Comparison of ENCODE assay signal across 1 cellular context in genomic region chr13:39385621-39386231, GRCh38.
TF ChIP-seq lines count a peak whose summit lies in the region.

No MANE protein-coding gene starts in this region.

TF ChIP-seq in HEK293, 187 proteins besides CTCF, POLR2A, EP300 and RAD21 (continued from another document and continues in another):
- TF ChIP-seq ZBTB26 (tag by site-specific recombination; optimal IDR thresholded peaks at IDR 0.05): no peak
- no peak for TF ChIP-seq ZNF548 (tag by site-specific recombination; IDR thresholded peaks at IDR 0.05)
- no peak for TF ChIP-seq ZFHX2 (tag by site-specific recombination; conservative IDR thresholded peaks at IDR 0.05)
- no peak for TF ChIP-seq ZNF404 (tag by site-specific recombination; IDR thresholded peaks at IDR 0.05)
- TF ChIP-seq BCL11A (tag by site-specific recombination; IDR thresholded peaks at IDR 0.05; ENCODE audit: low read depth): no peak
- no peak for TF ChIP-seq SETDB1 (IDR thresholded peaks at IDR 0.05; ENCODE audit: insufficient read length, low read length)
- no peak; the same call in 1 of the 2 replicates for TF ChIP-seq ZNF654 (tag by site-specific recombination; IDR thresholded peaks at IDR 0.05; ENCODE audit: low read depth)
- TF ChIP-seq KLF9 (tag by site-specific recombination; IDR thresholded peaks at IDR 0.05; ENCODE audit: low read depth): no peak
- no peak for TF ChIP-seq ZNF274 (IDR thresholded peaks at IDR 0.05; ENCODE audit: low read length)
- TF ChIP-seq ZNF274 (tag by site-specific recombination; IDR thresholded peaks at IDR 0.05; ENCODE audit: borderline replicate concordance): no peak
- no peak for TF ChIP-seq KLF1 (tag by site-specific recombination; IDR thresholded peaks at IDR 0.05)
- TF ChIP-seq ZBTB21 (tag by site-specific recombination; IDR thresholded peaks at IDR 0.05): no peak
- peak; percentile 89 for TF ChIP-seq ZNF580 (tag by site-specific recombination; IDR thresholded peaks at IDR 0.05)
- TF ChIP-seq ZNF24 (tag by site-specific recombination; IDR thresholded peaks at IDR 0.05): peak; percentile 85; the same call in 1 of the 2 replicates
- TF ChIP-seq ZNF660 (tag by site-specific recombination; IDR thresholded peaks at IDR 0.05): no peak
- TF ChIP-seq ZNF211 (tag by site-specific recombination; IDR thresholded peaks at IDR 0.05; ENCODE audit: low read depth): no peak
- peak; percentile 48; the same call in 1 of the 2 replicates for TF ChIP-seq PRDM10 (tag by site-specific recombination; IDR thresholded peaks at IDR 0.05)
- no peak for TF ChIP-seq ZBTB1 (tag by site-specific recombination; IDR thresholded peaks at IDR 0.05)
- TF ChIP-seq SCRT1 (tag by site-specific recombination; IDR thresholded peaks at IDR 0.05; ENCODE audit: borderline replicate concordance): peak; percentile 91
- peak; percentile 95 for TF ChIP-seq OSR2 (tag by site-specific recombination; IDR thresholded peaks at IDR 0.05)
- peak; percentile 85 for TF ChIP-seq ZBTB17 (tag by site-specific recombination; IDR thresholded peaks at IDR 0.05)
- TF ChIP-seq ZNF146 (tag by site-specific recombination; IDR thresholded peaks at IDR 0.05): peak; percentile 14; the same call in 1 of the 2 replicates
- TF ChIP-seq ZNF174 (tag by site-specific recombination; IDR thresholded peaks at IDR 0.05): no peak
- no peak for TF ChIP-seq ZNF16 (tag by site-specific recombination; IDR thresholded peaks at IDR 0.05; ENCODE audit: low read depth)
- TF ChIP-seq ZNF561 (tag by site-specific recombination; IDR thresholded peaks at IDR 0.05; ENCODE audit: borderline replicate concordance): peak; percentile 89
- no peak for TF ChIP-seq ZNF837 (tag by site-specific recombination; IDR thresholded peaks at IDR 0.05)
- 0 out of 2 replicates have a peak, but pooled peaks have one; percentile 31 for TF ChIP-seq ZSCAN16 (tag by site-specific recombination; IDR thresholded peaks at IDR 0.05)
- TF ChIP-seq PBX3 (CRISPR knock-in tag; IDR thresholded peaks at IDR 0.05): no peak
- TF ChIP-seq ZXDB (tag by site-specific recombination; IDR thresholded peaks at IDR 0.05): peak; percentile 98
- TF ChIP-seq ZBTB48 (tag by site-specific recombination; IDR thresholded peaks at IDR 0.05): no peak
- TF ChIP-seq ZNF701 (tag by site-specific recombination; IDR thresholded peaks at IDR 0.05): no peak
- no peak for TF ChIP-seq ZNF324 (tag by site-specific recombination; IDR thresholded peaks at IDR 0.05)
- TF ChIP-seq ZBTB8A (tag by site-specific recombination; IDR thresholded peaks at IDR 0.05): peak; percentile 84; the same call in 1 of the 2 replicates
- TF ChIP-seq ZNF169 (tag by site-specific recombination; IDR thresholded peaks at IDR 0.05): no peak
- TF ChIP-seq ZNF140 (tag by site-specific recombination; IDR thresholded peaks at IDR 0.05): peak; percentile 84
- TF ChIP-seq ZFP69B (tag by site-specific recombination; IDR thresholded peaks at IDR 0.05): peak; percentile 81
- no peak for TF ChIP-seq ZNF157 (tag by site-specific recombination; IDR thresholded peaks at IDR 0.05)
- TF ChIP-seq ZNF433 (tag by site-specific recombination; IDR thresholded peaks at IDR 0.05; ENCODE audit: low read depth): no peak
- no peak for TF ChIP-seq SALL2 (tag by site-specific recombination; IDR thresholded peaks at IDR 0.05; ENCODE audit: borderline replicate concordance)
- no peak for TF ChIP-seq ZNF704 (tag by site-specific recombination; IDR thresholded peaks at IDR 0.05)
- TF ChIP-seq ZBTB44 (tag by site-specific recombination; IDR thresholded peaks at IDR 0.05): peak; percentile 33; the same call in 1 of the 2 replicates
- no peak for TF ChIP-seq ZBTB11 (tag by site-specific recombination; conservative IDR thresholded peaks at IDR 0.05; ENCODE audit: low read depth)
- TF ChIP-seq ZNF791 (tag by site-specific recombination; IDR thresholded peaks at IDR 0.05): no peak
- TF ChIP-seq HOXC10 (CRISPR knock-in tag; IDR thresholded peaks at IDR 0.05): no peak
- TF ChIP-seq ZNF416 (tag by site-specific recombination; IDR thresholded peaks at IDR 0.05): no peak
- 0 out of 2 replicates have a peak, but pooled peaks have one; percentile 39 for TF ChIP-seq ZNF394 (tag by site-specific recombination; IDR thresholded peaks at IDR 0.05; ENCODE audit: borderline replicate concordance)
- TF ChIP-seq EGR2 (tag by site-specific recombination; IDR thresholded peaks at IDR 0.05; ENCODE audit: low read depth): no peak
- no peak for TF ChIP-seq ZNF692 (tag by site-specific recombination; IDR thresholded peaks at IDR 0.05)
- TF ChIP-seq ZFP3 (tag by site-specific recombination; IDR thresholded peaks at IDR 0.05; ENCODE audit: low read depth): no peak
- TF ChIP-seq ZNF677 (tag by site-specific recombination; IDR thresholded peaks at IDR 0.05): no peak
- TF ChIP-seq ZNF239 (tag by site-specific recombination; IDR thresholded peaks at IDR 0.05): no peak
- no peak for TF ChIP-seq ZBTB7A (tag by site-specific recombination; IDR thresholded peaks at IDR 0.05; ENCODE audit: low read depth)
- no peak for TF ChIP-seq TRIM28 (IDR thresholded peaks at IDR 0.05; ENCODE audit: borderline replicate concordance, low read length)
- no peak for TF ChIP-seq ZSCAN4 (tag by site-specific recombination; IDR thresholded peaks at IDR 0.05)
- no peak for TF ChIP-seq ZSCAN23 (tag by site-specific recombination; IDR thresholded peaks at IDR 0.05)
- TF ChIP-seq ZNF133 (tag by site-specific recombination; IDR thresholded peaks at IDR 0.05): no peak
